In the genomic region with DNA sequence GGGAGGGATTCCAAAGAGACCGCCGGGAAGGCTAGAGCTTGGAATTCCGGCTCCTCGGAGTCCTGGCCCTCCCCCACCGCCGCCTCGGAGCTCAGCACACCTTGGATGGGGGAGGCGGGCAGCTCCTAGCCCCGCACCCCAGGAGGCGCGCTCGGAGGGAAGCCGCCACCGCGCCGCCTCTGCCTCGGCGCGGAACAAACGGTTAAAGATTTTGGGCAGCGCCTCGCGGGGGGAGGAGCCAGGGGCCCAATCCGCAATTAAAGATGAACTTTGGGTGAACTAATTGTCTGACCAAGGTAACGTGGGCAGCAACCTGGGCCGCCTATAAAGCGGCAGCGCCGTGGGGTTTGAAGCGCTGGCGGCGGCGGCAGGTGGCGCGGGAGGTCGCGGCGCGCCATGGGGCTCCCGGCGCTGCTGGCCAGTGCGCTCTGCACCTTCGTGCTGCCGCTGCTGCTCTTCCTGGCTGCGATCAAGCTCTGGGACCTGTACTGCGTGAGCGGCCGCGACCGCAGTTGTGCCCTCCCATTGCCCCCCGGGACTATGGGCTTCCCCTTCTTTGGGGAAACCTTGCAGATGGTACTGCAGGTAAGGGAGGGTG, we compare ENCODE assay signal across 8 cellular contexts. TPM values are rescaled to one million over a fixed set of nuclear protein-coding genes. Genes with fewer than 3 reads are reported as not detected.
DNase-seq lines count a peak whose midpoint lies in the region; ATAC-seq and TF ChIP-seq lines count a peak whose summit lies in the region.

A gene with protein sequence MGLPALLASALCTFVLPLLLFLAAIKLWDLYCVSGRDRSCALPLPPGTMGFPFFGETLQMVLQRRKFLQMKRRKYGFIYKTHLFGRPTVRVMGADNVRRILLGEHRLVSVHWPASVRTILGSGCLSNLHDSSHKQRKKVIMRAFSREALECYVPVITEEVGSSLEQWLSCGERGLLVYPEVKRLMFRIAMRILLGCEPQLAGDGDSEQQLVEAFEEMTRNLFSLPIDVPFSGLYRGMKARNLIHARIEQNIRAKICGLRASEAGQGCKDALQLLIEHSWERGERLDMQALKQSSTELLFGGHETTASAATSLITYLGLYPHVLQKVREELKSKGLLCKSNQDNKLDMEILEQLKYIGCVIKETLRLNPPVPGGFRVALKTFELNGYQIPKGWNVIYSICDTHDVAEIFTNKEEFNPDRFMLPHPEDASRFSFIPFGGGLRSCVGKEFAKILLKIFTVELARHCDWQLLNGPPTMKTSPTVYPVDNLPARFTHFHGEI (plus strand): TSS at position 355 of the 598 bp plus-strand sequence. CDS start 42 bp downstream, at position 397.

- H3K4me1 ChIP-seq in ACC112 (ENCODE audit: control insufficient read depth, insufficient read depth, low read length, unreplicated experiment) = peaks cover 8% of the 10 kb centered on the region
- peaks cover 26 to 33% of the 10 kb centered on the region in 2 donors for H3K4me1 ChIP-seq in thyroid gland

- no peak within 1 kb of the TSS for H2AFZ ChIP-seq in ACC112 (ENCODE audit: low read length, unreplicated experiment)

- H3K4me1 Mint-ChIP-seq in mesothelial cell of epicardium = peaks cover 61% of the 10 kb centered on the region

- peak; percentile 62 for DNase-seq in HuH-7.5 (ENCODE audit: low spot score)
- DNase-seq in astrocyte of the cerebellum (ENCODE audit: low read depth) = no peak
- DNase-seq in mesothelial cell of epicardium (ENCODE audit: low spot score in 2 of 2, unreplicated experiment in 2 of 2) = no peak
- no peak for DNase-seq in globus pallidus (ENCODE audit: low spot score)
- DNase-seq in NCI-H2029 treated with DMSO at 0.1 percent for 48 hours (lab: John Stamatoyannopoulos, UW) = no peak
- no peak for DNase-seq in thyroid gland

- H3K27me3 Mint-ChIP-seq in mesothelial cell of epicardium (ENCODE audit: low read depth) = peaks cover 63% of the 10 kb centered on the region

- TF ChIP-seq CTCF in astrocyte of the cerebellum (IDR thresholded peaks at IDR 0.05; ENCODE audit: low read depth, low read length, missing control alignments) = no peak
- TF ChIP-seq CTCF in mesothelial cell of epicardium (IDR thresholded peaks at IDR 0.05; ENCODE audit: unreplicated experiment) = no peak
- no peak for TF ChIP-seq CTCF in thyroid gland (IDR thresholded peaks at IDR 0.05)

- H3K27me3 ChIP-seq in ACC112 (ENCODE audit: insufficient read depth, low read length) = peaks cover 91% of the 10 kb centered on the region
- H3K27me3 ChIP-seq in thyroid gland = peaks cover 23% of the 10 kb centered on the region

- H3K36me3 Mint-ChIP-seq in mesothelial cell of epicardium = no peaks in the 10 kb centered on the region

- no peak for ATAC-seq in HG02870 (IDR thresholded peaks at IDR 0.05; ENCODE audit: unreplicated experiment)

- TF ChIP-seq POLR2A in thyroid gland (IDR thresholded peaks at IDR 0.05) = no peak

- H3K4me3 ChIP-seq in ACC112 (ENCODE audit: low read depth, low read length) (peak within 1 kb of the TSS; percentile 54; the same call in 1 of the 2 replicates), astrocyte of the cerebellum (ENCODE audit: low read depth, low read length) (peak within 1 kb of the TSS; percentile 23), thyroid gland (replicated peaks in 1 of 3) (peak within 1 kb of the TSS in 1 of 3 donors; percentile 13)

- no peak within 1 kb of the TSS for H3K27ac ChIP-seq in ACC112 (ENCODE audit: low read depth, low read length)
- no peak within 1 kb of the TSS for H3K27ac ChIP-seq in thyroid gland

- WGBS in thyroid gland, 2 donors = 1 to 3% methylated on average over 15 to 30 of the region's 51 CpGs

- no peaks in the 10 kb centered on the region for H3K9me3 ChIP-seq in thyroid gland

- peak within 1 kb of the TSS; percentile 96 for H3K4me3 Mint-ChIP-seq in mesothelial cell of epicardium

- H3K27ac Mint-ChIP-seq in mesothelial cell of epicardium = peak within 1 kb of the TSS; percentile 92

- H3K36me3 ChIP-seq in ACC112 (ENCODE audit: insufficient read depth, low read length) (no peaks in the 10 kb centered on the region), thyroid gland (no peaks in the 10 kb centered on the region)

- no peaks in the 10 kb centered on the region for H3K9me3 Mint-ChIP-seq in mesothelial cell of epicardium

- H3K79me2 ChIP-seq in ACC112 (ENCODE audit: control insufficient read depth, insufficient read depth, low read length, unreplicated experiment) = no peaks in the 10 kb centered on the region

- in situ Hi-C loops in astrocyte of the cerebellum (cut with HindIII; ENCODE audit: low sequenced_read_pairs) = no loop called here

- intact Hi-C loops in thyroid gland (cut with DNase I) = loop anchor here (10.0 kb wide), 1 partner anchor 281 kb away; no protein-coding TSS in a partner anchor

RNA-seq across cellular contexts. Expression of the gene that starts here (rescaled TPM):
- total RNA-seq in mesothelial cell of epicardium (70.6 to 76.5 TPM (median 76.0 TPM) in 3 replicates), thyroid gland (not detected)

Comparison
In these comparisons a context has a peak if more than half of its experiments do, and no peak if none do; other contexts are left out.
1. RNA of the gene that starts here (total RNA-seq): 70.6 to 76.5 TPM in mesothelial cell of epicardium; not detected in thyroid gland; every median in the first group is over 10 times any median in the second.